Comparison of ENCODE assay signal across 1 cellular context in genomic region chr22:36480941-36481392, GRCh38.
TF ChIP-seq lines count a peak whose summit lies in the region.

No MANE protein-coding gene starts in this region.

TF ChIP-seq in IMR-90, 13 proteins besides CTCF, POLR2A, EP300 and RAD21 (continued from another document):
- no peak for TF ChIP-seq MXI1 (IDR thresholded peaks at IDR 0.05; ENCODE audit: borderline replicate concordance, low read depth, low read length)
- TF ChIP-seq RFX5 (IDR thresholded peaks at IDR 0.05; ENCODE audit: low read depth, low read length), result no peak
- TF ChIP-seq FOS (IDR thresholded peaks at IDR 0.05; ENCODE audit: low read depth, low read length), result no peak
- TF ChIP-seq MAZ (IDR thresholded peaks at IDR 0.05; ENCODE audit: borderline replicate concordance, low read depth, low read length), result no peak
